Comparison of ENCODE assay signal across 20 cellular contexts in genomic region chr19:17590780-17591688, GRCh38.
"Had no signal": no experiment of that assay in that cellular context is flagged by ENCODE, and none has a peak within 500 bp of the region (broad histone marks: within the 10 kb centered on the region; RNA-seq: fewer than 3 reads in every experiment).

No MANE protein-coding gene starts in this region.

- H3K9me3 ChIP-seq: esophagus muscularis mucosa, gastroesophageal sphincter, heart left ventricle, left lung, neutrophil, sigmoid colon had no signal

- H3K4me3 Mint-ChIP-seq: activated CD4-positive, alpha-beta T cell treated with anti-CD3 and anti-CD28 coated beads, Interleukin-2, amount 10 ng/mL, durations not matched to agents 24 days and 14 days; activated naive CD4-positive, alpha-beta T cell treated with anti-CD3 and anti-CD28 coated beads for 36 hours; dendritic cell treated with granulocyte-macrophage colony-stimulating factor and Interleukin-4, amounts not matched to agents 40 ng/mL and 50 ng/mL, for 4 days; mesothelial cell of epicardium; natural killer cell treated with Interleukin-12 subunit alpha and Interleukin-12 subunit beta and Interleukin-15 and Interleukin-18, amount 100 ng/mL, for 72 hours; stimulated activated memory B cell treated with anti-CD40 and anti-IgM and Interleukin-4, amounts not matched to agents 10 μg/mL and 1 μg/mL and 100 μg/mL, for 72 hours had no signal

- H3K9me3 Mint-ChIP-seq: activated CD4-positive, alpha-beta T cell treated with anti-CD3 and anti-CD28 coated beads, Interleukin-2, amount 10 ng/mL, durations not matched to agents 24 days and 14 days; activated naive CD4-positive, alpha-beta T cell treated with anti-CD3 and anti-CD28 coated beads for 36 hours; dendritic cell treated with granulocyte-macrophage colony-stimulating factor and Interleukin-4, amounts not matched to agents 40 ng/mL and 50 ng/mL, for 4 days; mesothelial cell of epicardium; natural killer cell treated with Interleukin-12 subunit alpha and Interleukin-12 subunit beta and Interleukin-15 and Interleukin-18, amount 100 ng/mL, for 72 hours; stimulated activated memory B cell treated with anti-CD40 and anti-IgM and Interleukin-4, amounts not matched to agents 10 μg/mL and 1 μg/mL and 100 μg/mL, for 72 hours had no signal

- DNase-seq: activated CD4-positive, alpha-beta T cell treated with anti-CD3 and anti-CD28 coated beads, Interleukin-2, amount 10 ng/mL, durations not matched to agents 24 days and 14 days; activated CD4-positive, CD25-positive, alpha-beta regulatory T cell; activated naive CD4-positive, alpha-beta T cell treated with anti-CD3 and anti-CD28 coated beads for 36 hours; amniotic stem cell; effector CD8-positive, alpha-beta T cell; heart left ventricle; kidney; sigmoid colon; stimulated activated CD4-positive, alpha-beta T cell treated with anti-CD3 and anti-CD28 coated beads, Interleukin-4, amount 100 ng/mL, for 24 hours; T1000 had no signal

- ATAC-seq: gastroesophageal sphincter; heart left ventricle; left lung; stimulated activated memory B cell treated with anti-CD40 and anti-IgM and Interleukin-4, amounts not matched to agents 10 μg/mL and 1 μg/mL and 100 μg/mL, for 72 hours had no signal

- H3K4me1 Mint-ChIP-seq: activated CD4-positive, alpha-beta T cell treated with anti-CD3 and anti-CD28 coated beads, Interleukin-2, amount 10 ng/mL, durations not matched to agents 24 days and 14 days; mesothelial cell of epicardium; stimulated activated memory B cell treated with anti-CD40 and anti-IgM and Interleukin-4, amounts not matched to agents 10 μg/mL and 1 μg/mL and 100 μg/mL, for 72 hours had no signal

- H3K4me3 ChIP-seq: cardiac muscle cell, esophagus muscularis mucosa, gastroesophageal sphincter, heart left ventricle, left lung, sigmoid colon had no signal

- H2AFZ ChIP-seq: parathyroid adenoma had no signal

- H3K36me3 ChIP-seq: cardiac muscle cell, esophagus muscularis mucosa, gastroesophageal sphincter, heart left ventricle, left lung, neutrophil, sigmoid colon had no signal

- H3K79me2 ChIP-seq: parathyroid adenoma had no signal

- H3K36me3 Mint-ChIP-seq: mesothelial cell of epicardium; natural killer cell treated with Interleukin-12 subunit alpha and Interleukin-12 subunit beta and Interleukin-15 and Interleukin-18, amount 100 ng/mL, for 72 hours; stimulated activated memory B cell treated with anti-CD40 and anti-IgM and Interleukin-4, amounts not matched to agents 10 μg/mL and 1 μg/mL and 100 μg/mL, for 72 hours had no signal

- H3K27ac ChIP-seq: cardiac muscle cell, esophagus muscularis mucosa, gastroesophageal sphincter, heart left ventricle, left lung, neutrophil, parathyroid adenoma, sigmoid colon had no signal

- H3K27ac Mint-ChIP-seq: activated CD4-positive, alpha-beta T cell treated with anti-CD3 and anti-CD28 coated beads, Interleukin-2, amount 10 ng/mL, durations not matched to agents 24 days and 14 days; activated naive CD4-positive, alpha-beta T cell treated with anti-CD3 and anti-CD28 coated beads for 36 hours; dendritic cell treated with granulocyte-macrophage colony-stimulating factor and Interleukin-4, amounts not matched to agents 40 ng/mL and 50 ng/mL, for 4 days; mesothelial cell of epicardium; natural killer cell treated with Interleukin-12 subunit alpha and Interleukin-12 subunit beta and Interleukin-15 and Interleukin-18, amount 100 ng/mL, for 72 hours; stimulated activated memory B cell treated with anti-CD40 and anti-IgM and Interleukin-4, amounts not matched to agents 10 μg/mL and 1 μg/mL and 100 μg/mL, for 72 hours had no signal

- H3K9ac ChIP-seq: parathyroid adenoma had no signal

- FAIRE-seq: kidney had no signal

- H3K27me3 ChIP-seq: cardiac muscle cell had no signal

- H3K4me1 ChIP-seq: esophagus muscularis mucosa, gastroesophageal sphincter, heart left ventricle, left lung, parathyroid adenoma, sigmoid colon had no signal
